ENCODE assay signal across 24 cellular contexts in the genomic region with DNA sequence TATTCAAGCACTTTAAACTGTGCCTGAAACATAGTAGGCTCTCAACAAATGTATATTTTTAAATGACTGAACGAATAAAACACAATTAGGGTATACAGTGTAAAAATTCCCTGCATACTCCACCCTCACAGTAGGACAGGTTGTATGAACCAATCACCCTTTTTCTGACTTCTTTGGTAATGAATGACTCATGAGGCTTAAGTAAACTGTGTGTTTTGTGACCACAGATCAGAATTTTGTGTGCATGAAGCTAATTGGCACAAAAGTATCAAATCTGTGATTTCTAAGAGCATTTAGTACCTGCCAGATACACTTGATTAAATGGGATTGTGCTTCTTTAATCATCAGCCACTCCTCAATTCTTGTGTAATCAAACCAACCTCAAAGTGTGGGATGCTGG.
DNase-seq lines count a peak whose midpoint lies in the region; ATAC-seq, FAIRE-seq and TF ChIP-seq lines count a peak whose summit lies in the region.
"Had no signal": no experiment of that assay in that cellular context is flagged by ENCODE, and none has a peak within 500 bp of the region (broad histone marks: within the 10 kb centered on the region; RNA-seq: fewer than 3 reads in every experiment).

No MANE protein-coding gene starts in this region.

- no peak overlapping the region for H2AFZ ChIP-seq in endothelial cell of umbilical vein (ENCODE audit: low read depth, low read length)

- H3K9ac ChIP-seq in endothelial cell of umbilical vein (replicated peaks; ENCODE audit: extremely low read depth, insufficient read depth, low read length) (no peak overlapping the region), mesendoderm (ENCODE audit: low read length) (no peak overlapping the region)

- no peak overlapping the region for H3K18ac ChIP-seq in mesendoderm (ENCODE audit: low read length)

- H3K27me3 ChIP-seq in endothelial cell of umbilical vein (ENCODE audit: control insufficient read depth in 2 of 2, insufficient read depth in 2 of 2, low read length in 2 of 2) (no peaks in the 10 kb centered on the region), mesendoderm (ENCODE audit: insufficient read depth, low read length, poor library complexity) (no peaks in the 10 kb centered on the region), SJCRH30 (no peaks in the 10 kb centered on the region)
- H3K27me3 ChIP-seq: neutrophil, stomach, tibial nerve had no signal

- no peak overlapping the region for H2BK120ac ChIP-seq in mesendoderm (ENCODE audit: low read depth, low read length)

- no peak overlapping the region for H3K4me2 ChIP-seq in endothelial cell of umbilical vein (ENCODE audit: insufficient read depth, low read length)
- H3K4me2 ChIP-seq in mesendoderm (ENCODE audit: low read length), result no peak overlapping the region

- H4K5ac ChIP-seq in mesendoderm (ENCODE audit: low read length), result no peak overlapping the region

- H4K8ac ChIP-seq in mesendoderm (ENCODE audit: low read depth, low read length), result no peak overlapping the region

- BruUV-seq in endothelial cell of umbilical vein (replicated peaks; lab: Mats Ljungman, UMichigan), result no TSS peak

- H3K9me3 ChIP-seq in endothelial cell of umbilical vein (replicated peaks; ENCODE audit: control insufficient read depth, insufficient read depth, low read length) (no peaks in the 10 kb centered on the region), SJCRH30 (replicated peaks) (no peaks in the 10 kb centered on the region)
- H3K9me3 ChIP-seq: neutrophil, stomach had no signal

- peak; percentile 47 for DNase-seq in H4 (ENCODE audit: low spot score)
- peak; percentile 59 for DNase-seq in RPMI7951 (ENCODE audit: low read depth)
- no peak for DNase-seq in endothelial cell of umbilical vein (ENCODE audit: low read depth, low spot score)
- no peak for DNase-seq in mesendoderm
- no peak for DNase-seq in SJCRH30
- no peak for DNase-seq in SHP77 (lab: John Stamatoyannopoulos, UW)
- no peak for DNase-seq in NCI-H2029 treated with DMSO at 0.1 percent for 48 hours (lab: John Stamatoyannopoulos, UW)
- DNase-seq: activated CD4-positive, CD25-positive, alpha-beta regulatory T cell treated with anti-CD3 and anti-CD28 coated beads, Interleukin-2, amount 50 U/mL, for 72 hours; activated CD8-positive, alpha-beta T cell treated with anti-CD3 and anti-CD28 coated beads for 36 hours; activated gamma-delta T cell; activated T-cell treated with anti-CD3 and anti-CD28 coated beads for 4 hours; CD4-positive, CD25-positive, alpha-beta regulatory T cell; cortex of kidney; glutamatergic neuron; Kasumi-1; kidney glomerular epithelial cell; NCI-H1092 treated with DMSO at 0.1 percent for 48 hours; NCI-H2081 treated with DMSO at 0.1 percent for 48 hours; NCI-H446; NCI-H82; stomach had no signal

- H2BK15ac ChIP-seq in mesendoderm (replicated peaks; ENCODE audit: low read depth), result peak overlapping the region; percentile 41

- no peak overlapping the region for H2BK5ac ChIP-seq in mesendoderm (ENCODE audit: low read length)

- H2AK5ac ChIP-seq in mesendoderm (ENCODE audit: low read length), result no peak overlapping the region

- no peak overlapping the region for H3K4me3 ChIP-seq in endothelial cell of umbilical vein (replicated peaks in 1 of 3; ENCODE audit: insufficient read depth in 1 of 3, low read depth in 1 of 3, low read length in 3 of 3)
- H3K4me3 ChIP-seq in mesendoderm (ENCODE audit: low read length), result no peak overlapping the region
- no peak overlapping the region for H3K4me3 ChIP-seq in SJCRH30
- H3K4me3 ChIP-seq: stomach, tibial nerve had no signal

- H3K4me1 ChIP-seq in endothelial cell of umbilical vein (ENCODE audit: control insufficient read depth, extremely low read depth, insufficient read depth, low read length), result peaks cover 20% of the 10 kb centered on the region
- H3K4me1 ChIP-seq in mesendoderm (ENCODE audit: control insufficient read depth, low read depth, low read length), result peaks cover 4% of the 10 kb centered on the region
- H3K4me1 ChIP-seq in SJCRH30, result peaks cover 18% of the 10 kb centered on the region
- H3K4me1 ChIP-seq: tibial nerve had no signal

- H3K23ac ChIP-seq in mesendoderm (ENCODE audit: low read length), result no peak overlapping the region

- TF ChIP-seq CTCF in endothelial cell of umbilical vein (IDR thresholded peaks at IDR 0.05; ENCODE audit: extremely low read depth in 1 of 2, insufficient read depth in 1 of 2, low read depth in 1 of 2, low read length in 2 of 2), result no peak

- peak overlapping the region; percentile 37 for H3K27ac ChIP-seq in endothelial cell of umbilical vein (ENCODE audit: insufficient read depth, low read depth, low read length)
- H3K27ac ChIP-seq in mesendoderm (ENCODE audit: low read depth, low read length), result no peak overlapping the region
- no peak overlapping the region for H3K27ac ChIP-seq in SJCRH30
- H3K27ac ChIP-seq: neutrophil, stomach, tibial nerve had no signal

- no peaks in the 10 kb centered on the region for H3K79me2 ChIP-seq in endothelial cell of umbilical vein (ENCODE audit: control insufficient read depth, insufficient read depth, low read length)
- H3K79me2 ChIP-seq in mesendoderm (ENCODE audit: control insufficient read depth, insufficient read depth, low read length), result no peaks in the 10 kb centered on the region

- no peaks in the 10 kb centered on the region for H3K36me3 ChIP-seq in endothelial cell of umbilical vein (ENCODE audit: control insufficient read depth in 2 of 2, extremely low read depth in 1 of 2, insufficient read depth in 2 of 2, low read length in 2 of 2)
- no peaks in the 10 kb centered on the region for H3K36me3 ChIP-seq in mesendoderm (ENCODE audit: control insufficient read depth, insufficient read depth, low read length)
- no peaks in the 10 kb centered on the region for H3K36me3 ChIP-seq in SJCRH30
- H3K36me3 ChIP-seq: neutrophil, stomach had no signal

- H4K20me1 ChIP-seq in endothelial cell of umbilical vein (replicated peaks; ENCODE audit: control insufficient read depth, extremely low read depth, insufficient read depth, low read length), result no peaks in the 10 kb centered on the region

- no peaks in the 10 kb centered on the region for H3K9me1 ChIP-seq in endothelial cell of umbilical vein (replicated peaks; ENCODE audit: control insufficient read depth, extremely low read depth, insufficient read depth, low read length)

- POLR2A ChIA-PET in endothelial cell of umbilical vein (lab: Charles Lee), result no interaction called here

- no CpG with 5 or more reads among the region's 1 CpG for WGBS in mesendoderm (ENCODE audit: extremely low coverage, insufficient coverage, low lambda C conversion rate)

- H3K79me1 ChIP-seq in mesendoderm (ENCODE audit: low read length), result no peaks in the 10 kb centered on the region

- peak; percentile 43 for FAIRE-seq in endothelial cell of umbilical vein (lab: Jason Lieb, UNC)

- no peak overlapping the region for H3K56ac ChIP-seq in mesendoderm (ENCODE audit: low read length)

- TF ChIP-seq POLR2A in endothelial cell of umbilical vein (IDR thresholded peaks at IDR 0.05; ENCODE audit: low read depth, low read length), result no peak

- no peak overlapping the region for H3K4ac ChIP-seq in mesendoderm (ENCODE audit: low read depth, low read length)

- intact Hi-C loops in endothelial cell of umbilical vein (cut with micrococcal nuclease), result no loop called here

- CTCF ChIA-PET in endothelial cell of umbilical vein (lab: Charles Lee), result interaction anchor here (0.8 to 1.6 kb wide), 3 partner anchors 17 to 180 kb away, joined by 3 to 8 read pairs (median 3); no protein-coding TSS in a partner anchor

- ATAC-seq in HG03039 (IDR thresholded peaks at IDR 0.05; ENCODE audit: unreplicated experiment), result no peak
- ATAC-seq: activated CD8-positive, alpha-beta T cell treated with anti-CD3 and anti-CD28 coated beads for 36 hours had no signal

- dilution Hi-C loops in endothelial cell of umbilical vein (cut with MboI; ENCODE audit: extremely low pct_ligation_motif_present, low sequenced_read_pairs), result no loop called here

TF ChIP-seq in endothelial cell of umbilical vein, 7 proteins besides CTCF, POLR2A, EP300 and RAD21:
- TF ChIP-seq EZH2 (IDR thresholded peaks at IDR 0.05; ENCODE audit: borderline replicate concordance, low read depth, low read length, severe bottlenecking) (no peak), GATA2 (IDR thresholded peaks at IDR 0.05; ENCODE audit: insufficient read depth, insufficient read length, low read depth, low read length) (no peak), JUN (IDR thresholded peaks at IDR 0.05; ENCODE audit: borderline replicate concordance, insufficient read depth, insufficient read length, low read depth) (peak; percentile 22), FOS (IDR thresholded peaks at IDR 0.05; ENCODE audit: borderline replicate concordance, insufficient read depth, low read length) (peak; percentile 4)
- TF ChIP-seq, protein P1, sequence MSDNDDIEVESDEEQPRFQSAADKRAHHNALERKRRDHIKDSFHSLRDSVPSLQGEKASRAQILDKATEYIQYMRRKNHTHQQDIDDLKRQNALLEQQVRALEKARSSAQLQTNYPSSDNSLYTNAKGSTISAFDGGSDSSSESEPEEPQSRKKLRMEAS (IDR thresholded peaks at IDR 0.05; ENCODE audit: insufficient read depth, insufficient read length), result no peak

Comparison
In these comparisons a context has a peak if more than half of its experiments do, and no peak if none do; other contexts are left out.
1. DNase-seq: peak in H4 (single experiment) and RPMI7951 (single experiment); none in endothelial cell of umbilical vein (single experiment), mesendoderm (single experiment), SJCRH30 (0 of 2), SHP77 (0 of 2) and NCI-H2029 treated with DMSO at 0.1 percent for 48 hours (single experiment).